In genomic region chr12:107591095-107591375, GRCh38 we compare ENCODE assay signal across 35 cellular contexts.
"Had no signal": no experiment of that assay in that cellular context is flagged by ENCODE, and none has a peak within 500 bp of the region (broad histone marks: within the 10 kb centered on the region; RNA-seq: fewer than 3 reads in every experiment).

No MANE protein-coding gene starts in this region.

- H3K9ac ChIP-seq: KMS-11 had no signal

- H3K36me3 ChIP-seq: adrenal gland, breast epithelium, Peyer's patch had no signal

- H3K9me3 ChIP-seq: adrenal gland had no signal

- H3K27me3 ChIP-seq: adrenal gland, body of pancreas, breast epithelium, Peyer's patch had no signal

- ATAC-seq: activated naive CD4-positive, alpha-beta T cell treated with anti-CD3 and anti-CD28 coated beads, Interleukin-2, amount 50 U/mL, for 72 hours; activated T-cell treated with anti-CD3 and anti-CD28 coated beads, Interleukin-2, amount 50 U/mL, for 4 hours; body of pancreas; PC-3 had no signal

- H3K27ac ChIP-seq: adrenal gland, body of pancreas, breast epithelium, KMS-11, Peyer's patch, VCaP had no signal

- H3K4me3 ChIP-seq: adrenal gland, body of pancreas, breast epithelium, Peyer's patch had no signal

- DNase-seq: activated B cell treated with CpG ODN at 0.5 μM for 24 hours; activated CD4-positive, alpha-beta memory T cell treated with anti-CD3 and anti-CD28 coated beads for 36 hours; activated CD4-positive, alpha-beta T cell treated with anti-CD3 and anti-CD28 coated beads for 4 hours; activated CD4-positive, alpha-beta T cell treated with anti-CD3 and anti-CD28 coated beads, Interleukin-2, amount 50 U/mL, for 1 hour; activated CD4-positive, CD25-positive, alpha-beta regulatory T cell treated with anti-CD3 and anti-CD28 coated beads, Interleukin-2, amount 50 U/mL, for 72 hours; activated CD8-positive, alpha-beta memory T cell treated with anti-CD3 and anti-CD28 coated beads, Interleukin-2, amount 50 U/mL, for 4 hours; activated gamma-delta T cell treated with Interleukin-2 at 50 U/mL for 16 hours; activated naive CD4-positive, alpha-beta T cell treated with anti-CD3 and anti-CD28 coated beads for 36 hours; activated T-cell treated with anti-CD3 and anti-CD28 coated beads for 4 hours; activated T-cell treated with anti-CD3 and anti-CD28 coated beads, Interleukin-2, amount 50 U/mL, for 4 hours; adrenal gland; body of pancreas; caudate nucleus; NCI-H1105; NCI-H1417 treated with DMSO at 0.1 percent for 48 hours; NCI-H187 treated with DMSO at 0.1 percent for 48 hours; NCI-H2081; NCI-H2171 treated with DMSO at 0.1 percent for 48 hours; NCI-H2227 treated with DMSO at 0.1 percent for 48 hours; NCI-H446; NCI-H524; NCI-H69; NCI-H82; NK-92 treated with Interleukin-12 subunit alpha and Interleukin-12 subunit beta, amount 100 ng/mL, for 24 hours; PC-3; Peyer's patch; RPMI8226; SW 1271; T-helper 1 cell; T-helper 2 cell; T-helper 9 cell had no signal

- H3K4me2 ChIP-seq: KMS-11 had no signal

- H3K4me1 ChIP-seq: adrenal gland, body of pancreas, breast epithelium, Peyer's patch had no signal
